8 cellular contexts compared by ENCODE assay signal in genomic region chr5:179697993-179698934, GRCh38. TPM values are rescaled to one million over a fixed set of nuclear protein-coding genes. Genes with fewer than 3 reads are reported as not detected.
A peak's percentile ranks its signal among the peaks of the same experiment; 100 is the strongest.
DNase-seq lines count a peak whose midpoint lies in the region; ATAC-seq and TF ChIP-seq lines count a peak whose summit lies in the region.

No MANE protein-coding gene starts in this region.

- ATAC-seq in HG03432 (IDR thresholded peaks at IDR 0.05; ENCODE audit: unreplicated experiment) = peak; percentile 95

- no peak for TF ChIP-seq CTCF in choroid plexus epithelial cell (conservative IDR thresholded peaks at IDR 0.05; ENCODE audit: low read depth, low read length)

- DNase-seq in Ammon's horn (ENCODE audit: low spot score) (peak; percentile 100), NCI-H460 (ENCODE audit: extremely low read depth, low read depth) (peak; percentile 100), choroid plexus epithelial cell (ENCODE audit: low read depth) (peak; percentile 100), kidney glomerular epithelial cell (lab: John Stamatoyannopoulos, UW) (peak; percentile 97)
- peak; percentile 98 for DNase-seq in activated CD4-positive, alpha-beta T cell treated with anti-CD3 and anti-CD28 coated beads for 1 hour
- DNase-seq in stimulated activated CD4-positive, alpha-beta T cell treated with anti-CD3 and anti-CD28 coated beads, Interleukin-15, amount 100 ng/mL, for 48 hours (ENCODE audit: low read depth in 2 of 2) = peak; percentile 98 to 99

- TF ChIP-seq POLR2A in GM19099 (IDR thresholded peaks at IDR 0.05; ENCODE audit: extremely low read depth, insufficient read length, low read depth) = peak; percentile 86

- peak overlapping the region; percentile 96 for H3K4me3 ChIP-seq in choroid plexus epithelial cell (ENCODE audit: low read depth, low read length)

RNA-seq across cellular contexts. Expression of gene CANX, which starts 0.5 kb away (rescaled TPM):
- 1,531 and 1,574 TPM in 2 replicates for total RNA-seq in NCI-H460 (2014; rRNA removed; shearing (Covaris generic))
- polyA plus RNA-seq in NCI-H460 (2014; cell fraction: nucleus; rRNA removed) = 447 and 627 TPM in 2 replicates

RNA-seq across cellular contexts. Expression of gene CBY3, which starts 17.4 kb away (rescaled TPM):
- not detected in 2 replicates for total RNA-seq in NCI-H460 (2014; rRNA removed; shearing (Covaris generic))
- not detected in 2 replicates for polyA plus RNA-seq in NCI-H460 (2014; cell fraction: nucleus; rRNA removed)

RNA-seq across cellular contexts. Expression of gene MAML1, which starts 34.4 kb away (rescaled TPM):
- total RNA-seq in NCI-H460 (2014; rRNA removed; shearing (Covaris generic)) = 13.0 and 13.1 TPM in 2 replicates
- 12.0 and 14.2 TPM in 2 replicates for polyA plus RNA-seq in NCI-H460 (2014; cell fraction: nucleus; rRNA removed)

Comparison
In these comparisons a context has a peak if more than half of its experiments do, and no peak if none do; other contexts are left out.
1. Peak in every context shown above with its lines: DNase-seq, ATAC-seq and H3K4me3 ChIP-seq.